ENCODE assay signal across 15 cellular contexts in the genomic region with DNA sequence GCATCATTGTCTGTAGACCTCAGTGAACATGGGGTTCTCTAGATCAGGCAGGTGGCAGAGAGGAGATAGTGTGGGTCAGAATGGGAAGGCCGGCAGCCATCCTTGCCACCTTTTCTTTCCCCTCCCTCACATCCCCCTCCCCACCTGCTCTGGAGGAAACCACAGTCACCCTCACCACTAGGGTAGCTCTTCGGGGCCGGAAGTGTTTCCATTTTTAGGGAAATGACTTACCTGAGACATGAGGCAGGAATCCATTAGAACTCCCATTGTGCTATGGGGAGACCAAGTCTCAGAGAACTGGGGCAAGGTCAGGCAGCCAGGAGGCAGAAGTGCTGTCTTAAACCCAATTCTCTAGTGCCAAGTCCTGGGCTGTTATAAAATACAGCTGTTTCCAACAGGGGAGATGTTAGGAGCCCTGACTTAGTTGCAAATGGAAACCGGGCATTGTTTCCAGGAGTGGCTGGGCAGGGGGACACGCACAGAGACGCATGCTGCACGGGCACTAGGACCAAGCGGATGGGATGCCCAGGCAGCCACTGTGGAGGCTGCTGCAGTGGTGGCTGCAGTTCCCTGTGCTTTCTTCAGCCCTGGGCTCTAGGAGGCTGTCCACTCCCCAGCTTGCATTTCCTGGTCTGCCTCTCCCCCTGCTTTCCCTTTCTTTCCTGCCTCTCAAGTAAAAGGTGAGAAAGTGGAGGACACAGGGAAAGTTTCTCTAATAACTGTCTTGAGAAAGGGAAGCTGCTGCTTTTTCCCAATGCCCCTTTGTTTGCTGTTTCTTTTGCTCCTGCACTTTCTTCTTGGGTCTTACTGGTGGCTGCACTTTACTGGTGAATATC. TPM values are rescaled to one million over a fixed set of nuclear protein-coding genes. Genes with fewer than 3 reads are reported as not detected.
A peak's percentile ranks its signal among the peaks of the same experiment; 100 is the strongest.
DNase-seq lines count a peak whose midpoint lies in the region; ATAC-seq and TF ChIP-seq lines count a peak whose summit lies in the region.
"Had no signal": no experiment of that assay in that cellular context is flagged by ENCODE, and none has a peak within 500 bp of the region (broad histone marks: within the 10 kb centered on the region; RNA-seq: fewer than 3 reads in every experiment).

No MANE protein-coding gene starts in this region.

- TF ChIP-seq CTCF in esophagus muscularis mucosa (IDR thresholded peaks at IDR 0.05) (no peak), nephron progenitor cell (IDR thresholded peaks at IDR 0.05) (no peak)

- peak overlapping the region in 6 of 7 donors; percentile 20 to 74 (median 52) for H3K4me3 Mint-ChIP-seq in CD8-positive, alpha-beta memory T cell
- peak overlapping the region; percentile 83 for H3K4me3 Mint-ChIP-seq in nephron progenitor cell

- no peak overlapping the region for H3K27ac Mint-ChIP-seq in CD8-positive, alpha-beta memory T cell
- H3K27ac Mint-ChIP-seq in nephron progenitor cell = no peak overlapping the region
- H3K27ac Mint-ChIP-seq: effector memory CD8-positive, alpha-beta T cell had no signal

- ATAC-seq in sciatic nerve = no peak
- ATAC-seq: effector memory CD8-positive, alpha-beta T cell; GM12878 had no signal

- WGBS in esophagus muscularis mucosa = 64% methylated on average over 8 of the region's 8 CpGs

- CTCF ChIA-PET in CD8-positive, alpha-beta memory T cell (lab: Charles Lee) = interaction anchor here (1.0 kb wide), 1 partner anchor 14 kb away, joined by 3 read pairs; no protein-coding TSS in a partner anchor

- POLR2A ChIA-PET in CD8-positive, alpha-beta memory T cell (lab: Charles Lee) = no interaction called here

- no peaks in the 10 kb centered on the region for H3K36me3 ChIP-seq in CD8-positive, alpha-beta memory T cell (ENCODE audit: insufficient read depth, low read length)
- peaks cover 0 to 30% (median 15%) of the 10 kb centered on the region in 4 donors for H3K36me3 ChIP-seq in esophagus muscularis mucosa
- H3K36me3 ChIP-seq: SJCRH30 had no signal

- H3K27me3 ChIP-seq in CD8-positive, alpha-beta memory T cell (ENCODE audit: insufficient read depth, low read length, poor library complexity, severe bottlenecking) = peaks cover 22% of the 10 kb centered on the region
- peaks cover 0 to 35% (median 0%) of the 10 kb centered on the region in 4 donors for H3K27me3 ChIP-seq in esophagus muscularis mucosa
- H3K27me3 ChIP-seq: SJCRH30 had no signal

- TF ChIP-seq EP300 in esophagus muscularis mucosa (IDR thresholded peaks at IDR 0.05) = no peak

- peaks cover 14% of the 10 kb centered on the region for H3K4me1 ChIP-seq in CD8-positive, alpha-beta memory T cell (ENCODE audit: insufficient read depth, low read length)
- H3K4me1 ChIP-seq in esophagus muscularis mucosa = peaks cover 34 to 43% (median 39%) of the 10 kb centered on the region in 4 donors
- H3K4me1 ChIP-seq: SJCRH30 had no signal

- peaks cover 0 to 2% (median 0%) of the 10 kb centered on the region in 5 donors for H3K9me3 Mint-ChIP-seq in CD8-positive, alpha-beta memory T cell
- H3K9me3 Mint-ChIP-seq in nephron progenitor cell = no peaks in the 10 kb centered on the region
- H3K9me3 Mint-ChIP-seq: effector memory CD8-positive, alpha-beta T cell had no signal

- no peak for TF ChIP-seq POLR2A in esophagus muscularis mucosa (IDR thresholded peaks at IDR 0.05; ENCODE audit: low read depth)

- H3K36me3 Mint-ChIP-seq in CD8-positive, alpha-beta memory T cell = peaks cover 3 to 28% (median 12%) of the 10 kb centered on the region in 3 donors
- H3K36me3 Mint-ChIP-seq in nephron progenitor cell (ENCODE audit: low read depth) = peaks cover 14% of the 10 kb centered on the region

- DNase-seq in CD8-positive, alpha-beta memory T cell = no peak
- DNase-seq in M059J (ENCODE audit: low read depth) (peak; percentile 28), esophagus muscularis mucosa (ENCODE audit: extremely low spot score) (no peak), nephron progenitor cell (peak; percentile 24), NCI-H1048 (lab: John Stamatoyannopoulos, UW) (no peak), sciatic nerve (ENCODE audit: low spot score) (no peak), EL (no peak), HK-2 (ENCODE audit: unreplicated experiment) (no peak)
- DNase-seq: activated naive CD4-positive, alpha-beta T cell treated with anti-CD3 and anti-CD28 coated beads, Interleukin-2, amount 50 U/mL, for 16 hours; COR-L47; effector memory CD8-positive, alpha-beta T cell; kidney glomerular epithelial cell; NCI-H2107; SJCRH30 had no signal

- H3K27ac ChIP-seq in CD8-positive, alpha-beta memory T cell (ENCODE audit: low read depth, low read length) = no peak overlapping the region
- H3K27ac ChIP-seq in esophagus muscularis mucosa (replicated peaks in 1 of 4) = no peak overlapping the region
- H3K27ac ChIP-seq: SJCRH30 had no signal

- no peaks in the 10 kb centered on the region for H3K9me3 ChIP-seq in CD8-positive, alpha-beta memory T cell (ENCODE audit: low read length)
- H3K9me3 ChIP-seq in esophagus muscularis mucosa = no peaks in the 10 kb centered on the region
- H3K9me3 ChIP-seq: SJCRH30 had no signal

- no peak overlapping the region for H3K4me3 ChIP-seq in CD8-positive, alpha-beta memory T cell (ENCODE audit: low read length)
- H3K4me3 ChIP-seq in esophagus muscularis mucosa = peak overlapping the region; percentile 61 to 74 (median 66)
- H3K4me3 ChIP-seq: GM12878, SJCRH30 had no signal

- intact Hi-C loops in esophagus muscularis mucosa (cut with DNase I) (no loop called here), sciatic nerve (cut with DNase I) (no loop called here)

- peaks cover 29 to 31% of the 10 kb centered on the region in 2 donors for H3K27me3 Mint-ChIP-seq in CD8-positive, alpha-beta memory T cell
- H3K27me3 Mint-ChIP-seq in nephron progenitor cell (ENCODE audit: low read depth, poor library complexity) = peaks cover 29% of the 10 kb centered on the region

- peaks cover 13 to 27% (median 14%) of the 10 kb centered on the region in 3 donors for H3K4me1 Mint-ChIP-seq in CD8-positive, alpha-beta memory T cell
- peaks cover 32% of the 10 kb centered on the region for H3K4me1 Mint-ChIP-seq in nephron progenitor cell

RNA-seq across cellular contexts. Expression of a gene that starts 2.8 kb away (rescaled TPM):
- under 1 TPM; 0.55 to 0.62 TPM for total RNA-seq in CD8-positive, alpha-beta memory T cell
- 0.07 TPM for polyA plus RNA-seq in CD8-positive, alpha-beta memory T cell
- 0.20 and 1.3 TPM in 2 replicates for total RNA-seq in M059J (2014; rRNA removed; shearing (Covaris generic))
- total RNA-seq in esophagus muscularis mucosa (1 to 10 TPM in 1 of 4 donors, under 1 TPM in 3; 0.13 to 1.3 (median 0.49) TPM), sciatic nerve (2.7 TPM)

RNA-seq across cellular contexts. Expression of a gene that starts 24.1 kb away (rescaled TPM):
- 100 to 1,000 TPM; 141 to 149 TPM for total RNA-seq in CD8-positive, alpha-beta memory T cell
- 181 TPM for polyA plus RNA-seq in CD8-positive, alpha-beta memory T cell
- total RNA-seq in M059J (2014; rRNA removed; shearing (Covaris generic)) = 82.1 and 84.6 TPM in 2 replicates
- total RNA-seq in esophagus muscularis mucosa (10 to 100 TPM; 59.8 to 94.4 (median 69.4) TPM), sciatic nerve (65.1 TPM)

RNA-seq across cellular contexts. Expression of a gene that starts 24.2 kb away (rescaled TPM):
- 100 to 1,000 TPM; 150 to 155 TPM for total RNA-seq in CD8-positive, alpha-beta memory T cell
- 59.0 TPM for polyA plus RNA-seq in CD8-positive, alpha-beta memory T cell
- total RNA-seq in M059J (2014; rRNA removed; shearing (Covaris generic)) = 32.0 and 37.4 TPM in 2 replicates
- 10 to 100 TPM; 23.3 to 32.6 (median 24.0) TPM for total RNA-seq in esophagus muscularis mucosa
- total RNA-seq in sciatic nerve = 40.1 TPM

Comparison
In these comparisons a context has a peak if more than half of its experiments do, and no peak if none do; other contexts are left out.
1. DNase-seq: peak in M059J (single experiment) and nephron progenitor cell (single experiment); none in CD8-positive, alpha-beta memory T cell (0 of 5), esophagus muscularis mucosa (single experiment), NCI-H1048 (single experiment), sciatic nerve (single experiment), EL (single experiment) and HK-2 (single experiment).